15 cellular contexts compared by ENCODE assay signal in genomic region chr5:124979174-124979573, GRCh38.
DNase-seq lines count a peak whose midpoint lies in the region; ATAC-seq, FAIRE-seq and TF ChIP-seq lines count a peak whose summit lies in the region.
"Had no signal": no experiment of that assay in that cellular context is flagged by ENCODE, and none has a peak within 500 bp of the region (broad histone marks: within the 10 kb centered on the region; RNA-seq: fewer than 3 reads in every experiment).

No MANE protein-coding gene starts in this region.

- H2BK120ac ChIP-seq in H1 (replicated peaks; ENCODE audit: low read depth, low read length), result no peak overlapping the region

- H3K4me3 ChIP-seq in DND-41 (ENCODE audit: low read depth in 1 of 2, low read length in 2 of 2) (no peak overlapping the region), H1 (ENCODE audit: extremely low read depth in 1 of 4, insufficient read depth in 2 of 4, low read depth in 3 of 4, low read length in 4 of 4) (peak overlapping the region in 1 of 4 experiments; percentile 32; a peak in 1 of 8 replicates), neural cell (ENCODE audit: low read length) (no peak overlapping the region), right lobe of liver (no peak overlapping the region)
- H3K4me3 ChIP-seq: ovary, Peyer's patch had no signal

- TF ChIP-seq CTCF in DND-41 (IDR thresholded peaks at IDR 0.05; ENCODE audit: borderline replicate concordance, extremely low read depth, low read length, poor library complexity, severe bottlenecking) (no peak), H1 (IDR thresholded peaks at IDR 0.05; ENCODE audit: control extremely low read depth in 1 of 3, insufficient read depth in 1 of 3, low read depth in 1 of 3, low read length in 3 of 3) (no peak), neural cell (IDR thresholded peaks at IDR 0.05; ENCODE audit: poor library complexity, severe bottlenecking) (no peak), right lobe of liver (IDR thresholded peaks at IDR 0.05) (no peak)

- H3K23ac ChIP-seq in H1 (ENCODE audit: insufficient read length), result no peak overlapping the region

- H3K9me2 ChIP-seq in neural cell (ENCODE audit: insufficient read depth, low read length), result no peaks in the 10 kb centered on the region

- peak overlapping the region; percentile 31; the same call in 1 of the 2 replicates for H2BK12ac ChIP-seq in H1 (ENCODE audit: low read depth, low read length)

- peaks cover 31% of the 10 kb centered on the region for H3K4me1 ChIP-seq in DND-41 (ENCODE audit: insufficient read depth, low read length)
- H3K4me1 ChIP-seq in H1 (replicated peaks in 1 of 4; ENCODE audit: control insufficient read depth in 3 of 4, insufficient read depth in 4 of 4, low read length in 3 of 4), result peaks cover 0 to 26% (median 10%) of the 10 kb centered on the region in 4 experiments; a peak in 5 of 7 replicates
- peaks cover 0 to 6% (median 0%) of the 10 kb centered on the region in 4 donors for H3K4me1 ChIP-seq in right lobe of liver
- H3K4me1 ChIP-seq: Peyer's patch had no signal

- H4K8ac ChIP-seq in H1 (ENCODE audit: extremely low read depth, insufficient read depth, low read length), result no peak overlapping the region

- TF ChIP-seq RAD21 in H1 (IDR thresholded peaks at IDR 0.05 in 1 of 2, conservative IDR thresholded peaks at IDR 0.05 in 1 of 2; ENCODE audit: low read depth in 2 of 2, low read length in 2 of 2) (peak in 1 of 2 experiments; percentile 9; a peak in 1 of 4 replicates), neural cell (conservative IDR thresholded peaks at IDR 0.05) (no peak)

- H3K23me2 ChIP-seq in H1 (ENCODE audit: low read depth, low read length), result no peaks in the 10 kb centered on the region

- peak overlapping the region; percentile 64; the same call in 1 of the 2 replicates for H2BK20ac ChIP-seq in H1 (ENCODE audit: low read length)

- H4K91ac ChIP-seq in H1 (replicated peaks; ENCODE audit: insufficient read length, low read length), result no peak overlapping the region

- H3K27ac ChIP-seq in DND-41 (ENCODE audit: low read length) (no peak overlapping the region), H1 (ENCODE audit: low read depth, low read length) (no peak overlapping the region), neural cell (ENCODE audit: low read length) (peak overlapping the region; percentile 62), right lobe of liver (no peak overlapping the region)
- H3K27ac ChIP-seq: C4-2B, ovary, Peyer's patch had no signal

- POLR2A ChIA-PET in H1 (lab: Charles Lee; ENCODE audit: partially characterized antibody), result interaction anchor here (1.2 kb wide), 1 partner anchor 29 kb away, joined by 3 read pairs; no protein-coding TSS in a partner anchor

- H2AK5ac ChIP-seq in H1 (ENCODE audit: low read depth, low read length), result no peak overlapping the region

- H2BK15ac ChIP-seq in H1 (ENCODE audit: low read length), result no peak overlapping the region

- H3K14ac ChIP-seq in H1 (ENCODE audit: insufficient read length), result no peak overlapping the region

- H4K20me1 ChIP-seq in DND-41 (ENCODE audit: insufficient read depth, low read length) (no peaks in the 10 kb centered on the region), H1 (replicated peaks in 1 of 2; ENCODE audit: control insufficient read depth in 1 of 2, insufficient read depth in 2 of 2, low read length in 2 of 2) (no peaks in the 10 kb centered on the region), neural cell (ENCODE audit: insufficient read depth) (no peaks in the 10 kb centered on the region)

- H3F3A ChIP-seq in neural cell (ENCODE audit: insufficient read depth, low read length, poor library complexity, severe bottlenecking), result peaks cover 4% of the 10 kb centered on the region

- intact Hi-C loops in right lobe of liver (cut with DNase I), result no loop called here

- no peaks in the 10 kb centered on the region for H3K36me3 ChIP-seq in DND-41 (ENCODE audit: insufficient read depth, low read length)
- H3K36me3 ChIP-seq in H1 (ENCODE audit: control insufficient read depth in 2 of 4, insufficient read depth in 4 of 4, low read length in 3 of 4), result peaks cover 0 to 21% (median 1%) of the 10 kb centered on the region in 4 experiments; a peak in 4 of 8 replicates
- H3K36me3 ChIP-seq in neural cell (ENCODE audit: insufficient read depth, low read length), result no peaks in the 10 kb centered on the region
- H3K36me3 ChIP-seq in right lobe of liver, result no peaks in the 10 kb centered on the region
- H3K36me3 ChIP-seq: ovary, Peyer's patch had no signal

- H3K9me3 ChIP-seq in DND-41 (ENCODE audit: insufficient read depth, low read length, severe bottlenecking), result peaks cover 9% of the 10 kb centered on the region
- H3K9me3 ChIP-seq in H1 (ENCODE audit: insufficient read depth in 2 of 2, low read depth in 1 of 2, low read length in 1 of 2), result peaks cover 24 to 28% of the 10 kb centered on the region in 2 experiments
- H3K9me3 ChIP-seq in neural cell (ENCODE audit: low read length), result no peaks in the 10 kb centered on the region
- H3K9me3 ChIP-seq in right lobe of liver, result no peaks in the 10 kb centered on the region
- H3K9me3 ChIP-seq: Peyer's patch had no signal

- no peak overlapping the region for H3K4me2 ChIP-seq in DND-41 (ENCODE audit: insufficient read depth, low read length)
- peak overlapping the region; percentile 12 to 39; a peak in 1 of 4 replicates for H3K4me2 ChIP-seq in H1 (ENCODE audit: insufficient read depth in 1 of 2, low read depth in 2 of 2, low read length in 2 of 2)
- peak overlapping the region; percentile 32 for H3K4me2 ChIP-seq in neural cell (ENCODE audit: low read length)

- TF ChIP-seq POLR2A in H1 (IDR thresholded peaks at IDR 0.05; ENCODE audit: control extremely low read depth in 1 of 2, low read depth in 2 of 2, low read length in 2 of 2) (no peak), right lobe of liver (IDR thresholded peaks at IDR 0.05) (no peak)

- no peak for ATAC-seq in DND-41 (ENCODE audit: insufficient read depth, low read depth)
- ATAC-seq in right lobe of liver, result no peak

- H3K27me3 ChIP-seq in DND-41 (ENCODE audit: insufficient read depth, low read length, poor library complexity) (no peaks in the 10 kb centered on the region), H1 (replicated peaks in 1 of 4; ENCODE audit: control insufficient read depth in 3 of 4, extremely low read depth in 1 of 4, insufficient read depth in 3 of 4, low read length in 3 of 4) (no peaks in the 10 kb centered on the region), neural cell (ENCODE audit: insufficient read depth, low read depth, low read length) (no peaks in the 10 kb centered on the region), right lobe of liver (no peaks in the 10 kb centered on the region)
- H3K27me3 ChIP-seq: ovary, Peyer's patch had no signal

- H3K18ac ChIP-seq in H1 (ENCODE audit: extremely low read depth, low read length), result peak overlapping the region; percentile 9; the same call in 1 of the 2 replicates

- H2BK5ac ChIP-seq in H1 (ENCODE audit: low read depth, low read length), result peak overlapping the region; percentile 41; the same call in 1 of the 2 replicates

- H3K79me1 ChIP-seq in H1 (ENCODE audit: low read depth, low read length), result no peaks in the 10 kb centered on the region

- H3K4ac ChIP-seq in H1 (replicated peaks; ENCODE audit: insufficient read length, low read depth, low read length), result no peak overlapping the region

- no peak overlapping the region for H3K56ac ChIP-seq in H1 (replicated peaks; ENCODE audit: insufficient read length, low read depth, low read length)

- H2AFZ ChIP-seq in DND-41 (ENCODE audit: low read depth, low read length) (peak overlapping the region; percentile 43; the same call in 1 of the 2 replicates), H1 (ENCODE audit: low read length) (no peak overlapping the region), neural cell (ENCODE audit: low read depth, low read length) (no peak overlapping the region)

- peak overlapping the region; percentile 84 for H4K5ac ChIP-seq in H1 (ENCODE audit: insufficient read length, low read depth, low read length)

- CTCF ChIA-PET in H1 (lab: Charles Lee; ENCODE audit: partially characterized antibody), result no interaction called here

- H3K79me2 ChIP-seq in DND-41 (ENCODE audit: insufficient read depth, low read length) (no peaks in the 10 kb centered on the region), H1 (ENCODE audit: control insufficient read depth in 1 of 2, insufficient read depth in 2 of 2, low read length in 2 of 2) (no peaks in the 10 kb centered on the region), neural cell (replicated peaks; ENCODE audit: insufficient read depth, low read length) (no peaks in the 10 kb centered on the region)

- H3K9ac ChIP-seq in DND-41 (ENCODE audit: low read depth, low read length) (no peak overlapping the region), H1 (replicated peaks in 1 of 4; ENCODE audit: extremely low read depth in 1 of 4, low read depth in 3 of 4, low read length in 3 of 4) (no peak overlapping the region), neural cell (ENCODE audit: low read length) (peak overlapping the region; percentile 44)

- TF ChIP-seq EP300 in H1 (IDR thresholded peaks at IDR 0.05; ENCODE audit: borderline replicate concordance in 1 of 2, low read depth in 2 of 2, low read length in 2 of 2) (no peak), neural cell (conservative IDR thresholded peaks at IDR 0.05; ENCODE audit: poor library complexity, severe bottlenecking) (no peak)

- no peak for DNase-seq in DND-41
- peak; percentile 31 for DNase-seq in NCI-H2227 (lab: John Stamatoyannopoulos, UW; ENCODE audit: unreplicated experiment)
- DNase-seq in H1 (ENCODE audit: low read depth in 1 of 2, low spot score in 2 of 2), result no peak
- DNase-seq in right lobe of liver, result no peak
- no peak for DNase-seq in UCSD-AML1 (lab: John Stamatoyannopoulos, UW; ENCODE audit: unreplicated experiment)
- DNase-seq in hepatic stellate cell (ENCODE audit: low spot score), result no peak
- DNase-seq in DMS79 treated with DMSO at 0.1 percent for 48 hours (lab: John Stamatoyannopoulos, UW), result no peak
- DNase-seq: activated T-cell treated with anti-CD3 and anti-CD28 coated beads, Interleukin-2, amount 50 U/mL, for 48 hours; erythroblast; kidney; NCI-H1092 treated with DMSO at 0.1 percent for 48 hours; ovary; Peyer's patch had no signal

- WGBS in H1 (ENCODE audit: extremely low coverage in 1 of 2, insufficient coverage in 1 of 2, insufficient read length in 1 of 2, insufficient replicate concordance in 2 of 2, low coverage in 1 of 2, low lambda C conversion rate in 2 of 2, missing lambda C conversion rate in 1 of 2), 2 experiments, result 38% methylated on average over 2 of the region's 2 CpGs; no CpG with 5 or more reads in 1 of the 2 experiments
- 48% methylated on average over 2 of the region's 2 CpGs for WGBS in right lobe of liver (ENCODE audit: insufficient coverage, low coverage, low lambda C conversion rate, missing lambda C conversion rate)

- FAIRE-seq in H1 (lab: Jason Lieb, UNC), result peak; percentile 91
- FAIRE-seq: kidney had no signal

TF ChIP-seq in H1, 55 proteins besides CTCF, POLR2A, EP300 and RAD21 (continues in another document):
- TF ChIP-seq BACH1 (IDR thresholded peaks at IDR 0.05; ENCODE audit: low read length) (no peak), KDM5A (IDR thresholded peaks at IDR 0.05; ENCODE audit: low read length) (no peak), BCL11A (IDR thresholded peaks at IDR 0.05; ENCODE audit: low read depth in 2 of 2, low read length in 2 of 2) (no peak)
